25 cellular contexts compared by ENCODE assay signal in genomic region chr17:73267648-73268537, GRCh38. TPM values are rescaled to one million over a fixed set of nuclear protein-coding genes. Genes with fewer than 3 reads are reported as not detected.
DNase-seq lines count a peak whose midpoint lies in the region; ATAC-seq and TF ChIP-seq lines count a peak whose summit lies in the region.
"Had no signal": no experiment of that assay in that cellular context is flagged by ENCODE, and none has a peak within 500 bp of the region (broad histone marks: within the 10 kb centered on the region; RNA-seq: fewer than 3 reads in every experiment).

No MANE protein-coding gene starts in this region.

- H3K4me3 ChIP-seq in NT2/D1 (ENCODE audit: insufficient read length, low read depth) (no peak overlapping the region), body of pancreas (no peak overlapping the region)
- H3K4me3 ChIP-seq: HAP-1, prostate gland, upper lobe of left lung had no signal

- WGBS in body of pancreas, 2 donors, result 28 to 45% methylated on average over 5 to 11 of the region's 11 CpGs

- H3K9me3 Mint-ChIP-seq in stimulated activated effector memory CD8-positive, alpha-beta T cell treated with anti-CD3 and anti-CD28 coated beads, Interleukin-12 subunit alpha, Interleukin-12 subunit beta, amount 100 ng/mL, for 72 hours, result no peaks in the 10 kb centered on the region
- H3K9me3 Mint-ChIP-seq: activated CD4-positive, alpha-beta T cell treated with anti-CD3 and anti-CD28 coated beads, Interleukin-2, amount 10 ng/mL, durations not matched to agents 24 days and 14 days; activated naive CD8-positive, alpha-beta T cell treated with anti-CD3 and anti-CD28 coated beads, Interleukin-2, amount 10 ng/mL, durations not matched to agents 7 days and 5 days; memory B cell; naive thymus-derived CD8-positive, alpha-beta T cell; stimulated activated naive CD8-positive, alpha-beta T cell treated with anti-CD3 and anti-CD28 coated beads, Interleukin-15, Interleukin-2, amounts not matched to agents 100 ng/mL and 50 ng/mL, for 24 hours had no signal

- no peaks in the 10 kb centered on the region for H3K36me3 Mint-ChIP-seq in stimulated activated effector memory CD8-positive, alpha-beta T cell treated with anti-CD3 and anti-CD28 coated beads, Interleukin-12 subunit alpha, Interleukin-12 subunit beta, amount 100 ng/mL, for 72 hours
- H3K36me3 Mint-ChIP-seq: activated naive CD8-positive, alpha-beta T cell treated with anti-CD3 and anti-CD28 coated beads, Interleukin-2, amount 10 ng/mL, durations not matched to agents 7 days and 5 days; memory B cell; naive thymus-derived CD8-positive, alpha-beta T cell had no signal

- TF ChIP-seq POLR2A in body of pancreas (IDR thresholded peaks at IDR 0.05), result no peak

- peak overlapping the region; percentile 0 for H3K9ac ChIP-seq in NT2/D1 (ENCODE audit: insufficient read length, low read depth)

- no peaks in the 10 kb centered on the region for H3K4me1 Mint-ChIP-seq in stimulated activated effector memory CD8-positive, alpha-beta T cell treated with anti-CD3 and anti-CD28 coated beads, Interleukin-12 subunit alpha, Interleukin-12 subunit beta, amount 100 ng/mL, for 72 hours
- H3K4me1 Mint-ChIP-seq: activated CD4-positive, alpha-beta T cell treated with anti-CD3 and anti-CD28 coated beads, Interleukin-2, amount 10 ng/mL, durations not matched to agents 24 days and 14 days; activated naive CD8-positive, alpha-beta T cell treated with anti-CD3 and anti-CD28 coated beads, Interleukin-2, amount 10 ng/mL, durations not matched to agents 7 days and 5 days; naive thymus-derived CD8-positive, alpha-beta T cell had no signal

- no peak for TF ChIP-seq CTCF in body of pancreas (IDR thresholded peaks at IDR 0.05)

- H3K36me3 ChIP-seq in NT2/D1 (ENCODE audit: insufficient read depth, insufficient read length, low read length), result no peaks in the 10 kb centered on the region
- H3K36me3 ChIP-seq in body of pancreas (replicated peaks in 1 of 2; ENCODE audit: insufficient read depth in 1 of 2, low read depth in 2 of 2), result no peaks in the 10 kb centered on the region
- H3K36me3 ChIP-seq: brain microvascular endothelial cell, HAP-1, prostate gland, upper lobe of left lung had no signal

- ATAC-seq in body of pancreas, result peak; percentile 11
- peak; percentile 19 for ATAC-seq in stimulated activated effector memory CD8-positive, alpha-beta T cell treated with anti-CD3 and anti-CD28 coated beads, Interleukin-12 subunit alpha, Interleukin-12 subunit beta, amount 100 ng/mL, for 72 hours
- ATAC-seq: naive thymus-derived CD8-positive, alpha-beta T cell had no signal

- intact Hi-C loops in body of pancreas (cut with DNase I), result no loop called here

- H3K9me3 ChIP-seq in NT2/D1 (ENCODE audit: insufficient read depth, low read length), result peaks cover 8% of the 10 kb centered on the region; the same call in 1 of the 2 replicates
- H3K9me3 ChIP-seq in body of pancreas, result no peaks in the 10 kb centered on the region
- H3K9me3 ChIP-seq: Caco-2, HAP-1, prostate gland, upper lobe of left lung had no signal

- H3K27me3 ChIP-seq in NT2/D1 (ENCODE audit: insufficient read depth, insufficient read length), result no peaks in the 10 kb centered on the region
- no peaks in the 10 kb centered on the region for H3K27me3 ChIP-seq in body of pancreas
- H3K27me3 ChIP-seq: brain microvascular endothelial cell, upper lobe of left lung had no signal

- H3K4me3 Mint-ChIP-seq in stimulated activated effector memory CD8-positive, alpha-beta T cell treated with anti-CD3 and anti-CD28 coated beads, Interleukin-12 subunit alpha, Interleukin-12 subunit beta, amount 100 ng/mL, for 72 hours, result no peak overlapping the region
- H3K4me3 Mint-ChIP-seq: activated CD4-positive, alpha-beta T cell treated with anti-CD3 and anti-CD28 coated beads, Interleukin-2, amount 10 ng/mL, durations not matched to agents 24 days and 14 days; activated naive CD8-positive, alpha-beta T cell treated with anti-CD3 and anti-CD28 coated beads, Interleukin-2, amount 10 ng/mL, durations not matched to agents 7 days and 5 days; memory B cell; naive thymus-derived CD8-positive, alpha-beta T cell; stimulated activated naive CD8-positive, alpha-beta T cell treated with anti-CD3 and anti-CD28 coated beads, Interleukin-15, Interleukin-2, amounts not matched to agents 100 ng/mL and 50 ng/mL, for 24 hours had no signal

- peak overlapping the region; percentile 68 to 87 (median 76) for H3K27ac ChIP-seq in body of pancreas
- H3K27ac ChIP-seq: brain microvascular endothelial cell, prostate gland, upper lobe of left lung had no signal

- H3K27ac Mint-ChIP-seq in stimulated activated effector memory CD8-positive, alpha-beta T cell treated with anti-CD3 and anti-CD28 coated beads, Interleukin-12 subunit alpha, Interleukin-12 subunit beta, amount 100 ng/mL, for 72 hours, result no peak overlapping the region
- H3K27ac Mint-ChIP-seq: activated CD4-positive, alpha-beta T cell treated with anti-CD3 and anti-CD28 coated beads, Interleukin-2, amount 10 ng/mL, durations not matched to agents 24 days and 14 days; activated naive CD8-positive, alpha-beta T cell treated with anti-CD3 and anti-CD28 coated beads, Interleukin-2, amount 10 ng/mL, durations not matched to agents 7 days and 5 days; memory B cell; naive thymus-derived CD8-positive, alpha-beta T cell; stimulated activated naive CD8-positive, alpha-beta T cell treated with anti-CD3 and anti-CD28 coated beads, Interleukin-15, Interleukin-2, amounts not matched to agents 100 ng/mL and 50 ng/mL, for 24 hours had no signal

- H3K4me1 ChIP-seq in NT2/D1 (ENCODE audit: insufficient read depth, insufficient read length) (peaks cover 18% of the 10 kb centered on the region), body of pancreas (peaks cover 49% of the 10 kb centered on the region)
- H3K4me1 ChIP-seq: Caco-2 had no signal

- no peak for DNase-seq in NT2/D1 (ENCODE audit: low read depth, low spot score)
- no peak for DNase-seq in body of pancreas
- DNase-seq in medulla oblongata (ENCODE audit: extremely low spot score), result peak; percentile 94
- DNase-seq in stimulated activated effector memory CD8-positive, alpha-beta T cell treated with anti-CD3 and anti-CD28 coated beads, Interleukin-12 subunit alpha, Interleukin-12 subunit beta, amount 100 ng/mL, for 72 hours (ENCODE audit: low spot score in 2 of 2), result no peak
- DNase-seq in stimulated activated CD4-positive, alpha-beta T cell treated with anti-CD3 and anti-CD28 coated beads, Interleukin-15, amount 100 ng/mL, for 24 hours, result no peak
- DNase-seq in NCI-H146 treated with DMSO at 0.1 percent for 48 hours (lab: John Stamatoyannopoulos, UW; ENCODE audit: unreplicated experiment), result no peak
- DNase-seq in T-helper 2 cell, result no peak
- DNase-seq: activated CD4-positive, alpha-beta T cell treated with anti-CD3 and anti-CD28 coated beads, Interleukin-2, amount 10 ng/mL, durations not matched to agents 24 days and 14 days; activated naive CD8-positive, alpha-beta T cell treated with anti-CD3 and anti-CD28 coated beads, Interleukin-2, amount 10 ng/mL, durations not matched to agents 7 days and 5 days; brain microvascular endothelial cell; Caco-2; cortex of kidney; Karpas-422; kidney glomerular epithelial cell; naive thymus-derived CD8-positive, alpha-beta T cell; NCI-H1105; NCI-H510A had no signal

RNA-seq across cellular contexts. Expression of gene CPSF4L, which starts 6.2 kb away (rescaled TPM):
- not detected for total RNA-seq in body of pancreas
- total RNA-seq: activated CD4-positive, alpha-beta T cell treated with anti-CD3 and anti-CD28 coated beads, Interleukin-2, amount 10 ng/mL, durations not matched to agents 24 days and 14 days; activated naive CD8-positive, alpha-beta T cell treated with anti-CD3 and anti-CD28 coated beads, Interleukin-2, amount 10 ng/mL, durations not matched to agents 7 days and 5 days; Caco-2; fibroblast of villous mesenchyme; HT1080; naive thymus-derived CD8-positive, alpha-beta T cell; prostate gland; skeletal muscle tissue had no signal

RNA-seq across cellular contexts. Expression of gene CDC42EP4, which starts 43.9 kb away (rescaled TPM):
- total RNA-seq in body of pancreas, result 10 to 100 TPM; 47.0 to 60.6 TPM
